In genomic region chr6:132188865-132189264, GRCh38 we compare ENCODE assay signal across 15 cellular contexts.
A peak's percentile ranks its signal among the peaks of the same experiment; 100 is the strongest.
DNase-seq lines count a peak whose midpoint lies in the region; ATAC-seq, FAIRE-seq and TF ChIP-seq lines count a peak whose summit lies in the region.
"Had no signal": no experiment of that assay in that cellular context is flagged by ENCODE, and none has a peak within 500 bp of the region (broad histone marks: within the 10 kb centered on the region; RNA-seq: fewer than 3 reads in every experiment).

No MANE protein-coding gene starts in this region.

- no peak for ATAC-seq in HG03521 (IDR thresholded peaks at IDR 0.05; ENCODE audit: unreplicated experiment)
- ATAC-seq in activated CD4-positive, alpha-beta T cell treated with anti-CD3 and anti-CD28 coated beads for 36 hours, result no peak
- ATAC-seq: activated CD4-positive, CD25-positive, alpha-beta regulatory T cell treated with anti-CD3 and anti-CD28 coated beads, Interleukin-2, amount 50 U/mL, for 24 hours; left lobe of liver had no signal

- DNase-seq in LHCN-M2 (ENCODE audit: low read depth) (peak; percentile 80), ascending aorta (ENCODE audit: low spot score in 2 of 2) (no peak), keratinocyte (ENCODE audit: low read depth, low spot score) (no peak), nucleus accumbens (lab: John Stamatoyannopoulos, UW) (no peak), DMS 273 (lab: John Stamatoyannopoulos, UW; ENCODE audit: unreplicated experiment) (no peak)
- DNase-seq in activated CD4-positive, alpha-beta T cell treated with anti-CD3 and anti-CD28 coated beads for 36 hours, result no peak
- DNase-seq: caudate nucleus; CD4-positive, alpha-beta T cell; NCI-H2227 treated with DMSO at 0.1 percent for 48 hours; SHP77 treated with DMSO at 0.1 percent for 48 hours had no signal

- no peaks in the 10 kb centered on the region for H3K4me1 Mint-ChIP-seq in activated CD4-positive, alpha-beta T cell treated with anti-CD3 and anti-CD28 coated beads for 36 hours

- H3K4me3 Mint-ChIP-seq in activated CD4-positive, alpha-beta T cell treated with anti-CD3 and anti-CD28 coated beads for 36 hours, result no peak overlapping the region
- H3K4me3 Mint-ChIP-seq: CD4-positive, alpha-beta T cell had no signal

- peak overlapping the region in 8 of 11 experiments; percentile 4 to 70 (median 40); a peak in 11 of 22 replicates for H3K4me2 ChIP-seq in BLaER1 treated with 17β-estradiol and CSF1 and Interleukin-3, amounts not matched to agents 10 nM and 100 nM
- H3K4me2 ChIP-seq in keratinocyte (ENCODE audit: control insufficient read depth, extremely low read depth, insufficient read depth, low read depth, low read length), result no peak overlapping the region

- dilution Hi-C loops in keratinocyte (cut with MboI; ENCODE audit: extremely low pct_ligation_motif_present, low sequenced_read_pairs), result no loop called here

- H3K9me3 ChIP-seq in BLaER1 treated with 17β-estradiol and CSF1 and Interleukin-3, amounts not matched to agents 10 nM and 100 nM (replicated peaks in 1 of 11), result peaks cover 4 to 21% (median 12%) of the 10 kb centered on the region in 11 experiments; a peak in 16 of 22 replicates
- H3K9me3 ChIP-seq in ascending aorta (no peaks in the 10 kb centered on the region), keratinocyte (ENCODE audit: control insufficient read depth, low read depth, low read length) (no peaks in the 10 kb centered on the region)
- H3K9me3 ChIP-seq: neutrophil had no signal

- peaks cover 0 to 86% (median 0%) of the 10 kb centered on the region in 11 experiments; a peak in 6 of 22 replicates for H3K27me3 ChIP-seq in BLaER1 treated with 17β-estradiol and CSF1 and Interleukin-3, amounts not matched to agents 10 nM and 100 nM
- H3K27me3 ChIP-seq in ascending aorta (no peaks in the 10 kb centered on the region), keratinocyte (ENCODE audit: control insufficient read depth, extremely low read depth, insufficient read depth, low read length) (no peaks in the 10 kb centered on the region)
- H3K27me3 ChIP-seq: neutrophil had no signal

- FAIRE-seq in keratinocyte (lab: Jason Lieb, UNC), result peak; percentile 76

- CTCF ChIA-PET in activated CD4-positive, alpha-beta T cell treated with anti-CD3 and anti-CD28 coated beads for 36 hours (lab: Charles Lee), result no interaction called here

- H3K36me3 ChIP-seq in BLaER1 treated with 17β-estradiol and CSF1 and Interleukin-3, amounts not matched to agents 10 nM and 100 nM, result no peaks in the 10 kb centered on the region
- H3K36me3 ChIP-seq in ascending aorta (no peaks in the 10 kb centered on the region), keratinocyte (ENCODE audit: control insufficient read depth in 2 of 2, extremely low read depth in 1 of 2, insufficient read depth in 2 of 2, low read length in 2 of 2) (no peaks in the 10 kb centered on the region)
- H3K36me3 ChIP-seq: neutrophil had no signal

- no peaks in the 10 kb centered on the region for H3K9me1 ChIP-seq in keratinocyte (ENCODE audit: control insufficient read depth, extremely low read depth, insufficient read depth, low read length)

- no peak overlapping the region for H3K27ac ChIP-seq in BLaER1 treated with 17β-estradiol and CSF1 and Interleukin-3, amounts not matched to agents 10 nM and 100 nM
- H3K27ac ChIP-seq in ascending aorta (peak overlapping the region; percentile 52 to 71), keratinocyte (ENCODE audit: control insufficient read depth, insufficient read depth, low read length) (no peak overlapping the region)
- H3K27ac ChIP-seq: neutrophil had no signal

- peaks cover 0 to 5% (median 0%) of the 10 kb centered on the region in 11 experiments; a peak in 3 of 22 replicates for H4K20me1 ChIP-seq in BLaER1 treated with 17β-estradiol and CSF1 and Interleukin-3, amounts not matched to agents 10 nM and 100 nM
- H4K20me1 ChIP-seq in keratinocyte (ENCODE audit: control insufficient read depth, extremely low read depth, insufficient read depth, low read length), result no peaks in the 10 kb centered on the region

- intact Hi-C loops in ascending aorta (cut with DNase I), result no loop called here
- intact Hi-C loops in activated CD4-positive, alpha-beta T cell treated with anti-CD3 and anti-CD28 coated beads for 36 hours (cut with DNase I, micrococcal nuclease), result no loop called here

- H3K79me2 ChIP-seq in keratinocyte (ENCODE audit: control insufficient read depth, insufficient read depth, low read length), result no peaks in the 10 kb centered on the region

- no peak overlapping the region for H2AFZ ChIP-seq in keratinocyte (ENCODE audit: control insufficient read depth, low read length)

- no peak overlapping the region for H3K9ac ChIP-seq in BLaER1 treated with 17β-estradiol and CSF1 and Interleukin-3, amounts not matched to agents 10 nM and 100 nM
- H3K9ac ChIP-seq in keratinocyte (ENCODE audit: control insufficient read depth, extremely low read depth, insufficient read depth, low read length), result no peak overlapping the region

- peaks cover 7 to 22% (median 12%) of the 10 kb centered on the region in 10 experiments; a peak in 18 of 20 replicates for H3K4me1 ChIP-seq in BLaER1 treated with 17β-estradiol and CSF1 and Interleukin-3, amounts not matched to agents 10 nM and 100 nM
- peaks cover 0 to 24% of the 10 kb centered on the region in 2 donors for H3K4me1 ChIP-seq in ascending aorta
- peaks cover 2% of the 10 kb centered on the region for H3K4me1 ChIP-seq in keratinocyte (ENCODE audit: control insufficient read depth, extremely low read depth, insufficient read depth, low read length)

- no peaks in the 10 kb centered on the region for H3K9me3 Mint-ChIP-seq in activated CD4-positive, alpha-beta T cell treated with anti-CD3 and anti-CD28 coated beads for 36 hours (ENCODE audit: low read depth)
- H3K9me3 Mint-ChIP-seq: CD4-positive, alpha-beta T cell had no signal

- POLR2A ChIA-PET in activated CD4-positive, alpha-beta T cell treated with anti-CD3 and anti-CD28 coated beads for 36 hours (lab: Charles Lee), result no interaction called here

- H3K36me3 Mint-ChIP-seq in activated CD4-positive, alpha-beta T cell treated with anti-CD3 and anti-CD28 coated beads for 36 hours (ENCODE audit: low read depth), result no peaks in the 10 kb centered on the region

- no peak overlapping the region for H3K4me3 ChIP-seq in BLaER1 treated with 17β-estradiol and CSF1 and Interleukin-3, amounts not matched to agents 10 nM and 100 nM
- H3K4me3 ChIP-seq in ascending aorta, result no peak overlapping the region
- H3K4me3 ChIP-seq in keratinocyte (ENCODE audit: control insufficient read depth in 2 of 3, extremely low read depth in 1 of 3, insufficient read depth in 2 of 3, low read depth in 1 of 3, low read length in 3 of 3), result no peak overlapping the region

- TF ChIP-seq CTCF in ascending aorta (IDR thresholded peaks at IDR 0.05) (no peak), keratinocyte (optimal IDR thresholded peaks at IDR 0.05 in 1 of 3, IDR thresholded peaks at IDR 0.05 in 1 of 3, conservative IDR thresholded peaks at IDR 0.05 in 1 of 3; ENCODE audit: extremely low read depth in 1 of 3, insufficient read depth in 2 of 3, low read length in 3 of 3) (no peak)

- no peak overlapping the region for H3K27ac Mint-ChIP-seq in activated CD4-positive, alpha-beta T cell treated with anti-CD3 and anti-CD28 coated beads for 36 hours
- H3K27ac Mint-ChIP-seq: CD4-positive, alpha-beta T cell had no signal

- H3K27me3 Mint-ChIP-seq in activated CD4-positive, alpha-beta T cell treated with anti-CD3 and anti-CD28 coated beads for 36 hours, result no peaks in the 10 kb centered on the region
- H3K27me3 Mint-ChIP-seq: CD4-positive, alpha-beta T cell had no signal

Comparison
In these comparisons a context has a peak if more than half of its experiments do, and no peak if none do; other contexts are left out.
1. H3K27ac ChIP-seq: peak in ascending aorta (2 of 2); none in BLaER1 treated with 17β-estradiol and CSF1 and Interleukin-3, amounts not matched to agents 10 nM and 100 nM (0 of 11) and keratinocyte (single experiment).